In the genomic region with DNA sequence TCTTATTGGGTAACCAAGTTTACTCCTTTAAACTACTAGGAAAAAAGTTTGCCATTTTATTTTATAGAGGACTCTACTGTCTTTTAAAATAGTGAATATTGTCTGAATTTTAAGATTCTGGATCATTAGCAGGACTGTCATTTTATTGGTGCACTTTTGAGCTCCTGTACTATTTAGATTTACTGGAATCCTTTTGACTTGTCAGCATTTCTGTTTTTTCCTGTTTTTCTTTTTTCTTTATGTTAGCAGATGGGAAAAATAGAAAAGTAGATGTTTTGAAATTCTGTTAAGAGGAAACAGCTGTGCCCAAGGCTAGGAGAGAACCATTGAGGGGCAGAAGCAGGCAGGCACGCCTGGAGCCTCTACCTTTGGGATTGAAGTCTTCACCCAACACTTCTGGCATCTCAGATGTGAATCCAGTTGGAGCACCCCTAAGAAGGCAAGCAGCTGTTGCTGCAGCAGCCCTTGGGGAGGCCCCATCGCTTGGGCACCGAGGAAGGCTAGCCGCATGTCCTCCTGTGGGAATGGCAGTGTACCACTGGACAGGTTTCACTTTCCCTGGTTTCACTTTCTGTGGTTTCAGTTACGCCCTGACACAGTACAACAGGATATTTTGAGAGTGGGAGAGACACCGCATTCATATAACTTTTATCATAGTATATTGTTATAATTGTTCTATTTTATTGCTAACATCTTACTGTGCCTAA, we compare ENCODE assay signal across 1 cellular context.
A peak's percentile ranks its signal among the peaks of the same experiment; 100 is the strongest.
TF ChIP-seq lines count a peak whose summit lies in the region.

No MANE protein-coding gene starts in this region.

TF ChIP-seq in GM12878, 131 proteins besides CTCF, POLR2A, EP300 and RAD21:
- TF ChIP-seq IKZF2 (IDR thresholded peaks at IDR 0.05) = peak in 1 of 2 experiments; percentile 12; a peak in 1 of 4 replicates
- peak; percentile 57; the same call in 1 of the 2 replicates for TF ChIP-seq RUNX3 (IDR thresholded peaks at IDR 0.05; ENCODE audit: low read length)
- TF ChIP-seq, protein P1, sequence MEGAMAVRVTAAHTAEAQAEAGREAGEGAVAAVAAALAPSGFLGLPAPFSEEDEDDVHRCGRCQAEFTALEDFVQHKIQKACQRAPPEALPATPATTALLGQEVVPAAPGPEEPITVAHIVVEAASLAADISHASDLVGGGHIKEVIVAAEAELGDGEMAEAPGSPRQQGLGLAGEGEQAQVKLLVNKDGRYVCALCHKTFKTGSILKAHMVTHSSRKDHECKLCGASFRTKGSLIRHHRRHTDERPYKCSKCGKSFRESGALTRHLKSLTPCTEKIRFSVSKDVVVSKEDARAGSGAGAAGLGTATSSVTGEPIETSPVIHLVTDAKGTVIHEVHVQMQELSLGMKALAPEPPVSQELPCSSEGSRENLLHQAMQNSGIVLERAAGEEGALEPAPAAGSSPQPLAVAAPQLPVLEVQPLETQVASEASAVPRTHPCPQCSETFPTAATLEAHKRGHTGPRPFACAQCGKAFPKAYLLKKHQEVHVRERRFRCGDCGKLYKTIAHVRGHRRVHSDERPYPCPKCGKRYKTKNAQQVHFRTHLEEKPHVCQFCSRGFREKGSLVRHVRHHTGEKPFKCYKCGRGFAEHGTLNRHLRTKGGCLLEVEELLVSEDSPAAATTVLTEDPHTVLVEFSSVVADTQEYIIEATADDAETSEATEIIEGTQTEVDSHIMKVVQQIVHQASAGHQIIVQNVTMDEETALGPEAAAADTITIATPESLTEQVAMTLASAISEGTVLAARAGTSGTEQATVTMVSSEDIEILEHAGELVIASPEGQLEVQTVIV (IDR thresholded peaks at IDR 0.05; ENCODE audit: borderline replicate concordance, partially characterized antibody) = no peak
- no peak for TF ChIP-seq CHD2 (IDR thresholded peaks at IDR 0.05; ENCODE audit: borderline replicate concordance, low read depth, low read length)
